Comparison of ENCODE assay signal across 22 cellular contexts in the genomic region with DNA sequence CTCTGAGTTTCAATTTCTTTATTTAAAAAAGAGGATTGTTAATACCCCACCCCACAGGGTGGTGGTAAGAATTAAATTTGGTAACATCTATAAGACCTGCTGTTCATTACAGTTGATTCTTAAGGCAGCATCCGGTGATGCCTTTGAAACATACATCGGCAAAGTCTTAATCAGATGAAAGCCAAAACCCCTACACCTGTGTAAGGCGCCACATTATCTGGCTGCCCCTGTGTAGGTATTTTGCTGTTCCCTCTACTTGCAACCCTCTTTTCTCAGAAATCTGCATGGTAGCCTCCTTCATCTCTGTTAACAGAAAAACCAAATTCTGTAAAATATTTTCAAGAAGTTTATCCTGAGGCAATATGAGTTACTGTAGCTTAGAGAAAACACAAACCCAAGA.
A peak's percentile ranks its signal among the peaks of the same experiment; 100 is the strongest.
DNase-seq lines count a peak whose midpoint lies in the region; ATAC-seq and TF ChIP-seq lines count a peak whose summit lies in the region.
"Had no signal": no experiment of that assay in that cellular context is flagged by ENCODE, and none has a peak within 500 bp of the region (broad histone marks: within the 10 kb centered on the region; RNA-seq: fewer than 3 reads in every experiment).

No MANE protein-coding gene starts in this region.

- peak overlapping the region; percentile 95 for H3K4me2 ChIP-seq in SU-DHL-6 (ENCODE audit: low read depth, low read length, poor library complexity, severe bottlenecking)

- peaks cover 83% of the 10 kb centered on the region for H3F3A ChIP-seq in SU-DHL-6 (ENCODE audit: insufficient read depth)

- H3K79me2 ChIP-seq in SU-DHL-6 (ENCODE audit: insufficient read depth, low read length): peaks cover 82% of the 10 kb centered on the region

- H3K4me1 ChIP-seq in right atrium auricular region (peaks cover 0 to 34% of the 10 kb centered on the region in 2 donors), thyroid gland (peaks cover 26 to 75% of the 10 kb centered on the region in 2 donors), testis (peaks cover 18% of the 10 kb centered on the region), aorta (ENCODE audit: control insufficient read depth in 1 of 2, insufficient read depth in 2 of 2, low read length in 2 of 2) (no peaks in the 10 kb centered on the region)

- H3K27ac ChIP-seq in right atrium auricular region (no peak overlapping the region), SU-DHL-6 (ENCODE audit: low read depth, low read length) (peak overlapping the region; percentile 100), thyroid gland (peak overlapping the region in 2 of 3 donors; percentile 16 to 66), testis (no peak overlapping the region), aorta (ENCODE audit: low read depth in 1 of 2, low read length in 2 of 2) (no peak overlapping the region)
- H3K27ac ChIP-seq: brain microvascular endothelial cell, esophagus squamous epithelium had no signal

- no peak overlapping the region for H2AFZ ChIP-seq in SU-DHL-6 (ENCODE audit: low read depth, low read length, severe bottlenecking)

- WGBS in thyroid gland, 2 donors: 94 to 98% methylated on average over 3 of the region's 3 CpGs
- 91 to 95% methylated on average over 3 of the region's 3 CpGs for WGBS in testis, 2 donors
- 93 to 100% methylated on average over 3 of the region's 3 CpGs for WGBS in aorta, 2 donors

- no peak for TF ChIP-seq CTCF in right atrium auricular region (IDR thresholded peaks at IDR 0.05)
- no peak for TF ChIP-seq CTCF in SU-DHL-6 (IDR thresholded peaks at IDR 0.05; ENCODE audit: insufficient read depth, low read length, poor library complexity, severe bottlenecking)
- no peak for TF ChIP-seq CTCF in thyroid gland (IDR thresholded peaks at IDR 0.05)
- TF ChIP-seq CTCF in testis (IDR thresholded peaks at IDR 0.05): no peak

- H3K9me2 ChIP-seq in SU-DHL-6 (replicated peaks; ENCODE audit: insufficient read depth, low read length): no peaks in the 10 kb centered on the region

- DNase-seq in right atrium auricular region (ENCODE audit: low spot score): peak; percentile 7
- no peak for DNase-seq in Right ventricle myocardium inferior (ENCODE audit: missing footprints)
- peak; percentile 47 for DNase-seq in central memory CD4-positive, alpha-beta T cell
- no peak for DNase-seq in thyroid gland
- no peak for DNase-seq in testis
- DNase-seq in aorta: no peak
- DNase-seq: activated CD4-positive, alpha-beta T cell treated with anti-CD3 and anti-CD28 coated beads, Interleukin-2, amount 50 U/mL, for 1 hour; activated effector memory CD4-positive, alpha-beta T cell treated with anti-CD3 and anti-CD28 coated beads, Interleukin-2, amount 50 U/mL, for 16 hours; brain microvascular endothelial cell; dermis blood vessel endothelial cell; esophagus squamous epithelium; GDM1; glutamatergic neuron; H9; NCI-H2029; NCI-H510A; SHP77 treated with DMSO at 0.1 percent for 48 hours; stimulated activated CD4-positive, alpha-beta T cell treated with anti-CD3 and anti-CD28 coated beads, Interleukin-12 subunit alpha, Interleukin-12 subunit beta, amount 100 ng/mL, for 4 hours; T-helper 9 cell had no signal

- intact Hi-C loops in Right ventricle myocardium inferior (cut with DNase I): no loop called here
- intact Hi-C loops in thyroid gland (cut with DNase I): loop anchor here (10.0 kb wide), 1 partner anchor 86 kb away; a partner anchor contains a TSS
- intact Hi-C loops in testis (cut with DNase I; ENCODE audit: low total_unique reads): no loop called here
- intact Hi-C loops in aorta (cut with DNase I): no loop called here

- TF ChIP-seq POLR2A in thyroid gland (IDR thresholded peaks at IDR 0.05): no peak
- TF ChIP-seq POLR2A in testis (IDR thresholded peaks at IDR 0.05): no peak

- ATAC-seq in Right ventricle myocardium inferior: no peak
- no peak for ATAC-seq in HG03135 (IDR thresholded peaks at IDR 0.05; ENCODE audit: unreplicated experiment)
- no peak for ATAC-seq in aorta (ENCODE audit: low FRiP score)

- H4K20me1 ChIP-seq in SU-DHL-6 (ENCODE audit: low read depth, low read length): no peaks in the 10 kb centered on the region

- H3K4me3 ChIP-seq in right atrium auricular region: no peak overlapping the region
- peak overlapping the region; percentile 20 for H3K4me3 ChIP-seq in SU-DHL-6 (ENCODE audit: insufficient read depth, low read length, poor library complexity, severe bottlenecking)
- H3K4me3 ChIP-seq in thyroid gland (replicated peaks in 1 of 3): no peak overlapping the region
- no peak overlapping the region for H3K4me3 ChIP-seq in testis
- no peak overlapping the region for H3K4me3 ChIP-seq in aorta (ENCODE audit: low read length in 2 of 2)
- H3K4me3 ChIP-seq: esophagus squamous epithelium, lung had no signal

- no peaks in the 10 kb centered on the region for H3K36me3 ChIP-seq in right atrium auricular region
- peaks cover 14% of the 10 kb centered on the region for H3K36me3 ChIP-seq in SU-DHL-6 (ENCODE audit: low read length)
- H3K36me3 ChIP-seq in thyroid gland: no peaks in the 10 kb centered on the region
- no peaks in the 10 kb centered on the region for H3K36me3 ChIP-seq in testis (ENCODE audit: low read depth, missing control alignments)
- no peaks in the 10 kb centered on the region for H3K36me3 ChIP-seq in aorta (ENCODE audit: control insufficient read depth in 1 of 2, insufficient read depth in 2 of 2, low read length in 1 of 2)
- H3K36me3 ChIP-seq: brain microvascular endothelial cell, esophagus squamous epithelium had no signal

- H3K9me3 ChIP-seq in right atrium auricular region (no peaks in the 10 kb centered on the region), SU-DHL-6 (ENCODE audit: insufficient read depth, low read length) (no peaks in the 10 kb centered on the region), thyroid gland (no peaks in the 10 kb centered on the region), testis (no peaks in the 10 kb centered on the region), aorta (ENCODE audit: control insufficient read depth, low read length) (no peaks in the 10 kb centered on the region)
- H3K9me3 ChIP-seq: esophagus squamous epithelium had no signal

- H3K9ac ChIP-seq in SU-DHL-6 (ENCODE audit: low read length): peak overlapping the region; percentile 79

- H3K27me3 ChIP-seq in right atrium auricular region (no peaks in the 10 kb centered on the region), SU-DHL-6 (ENCODE audit: low read length) (no peaks in the 10 kb centered on the region), thyroid gland (no peaks in the 10 kb centered on the region), testis (no peaks in the 10 kb centered on the region), aorta (ENCODE audit: control insufficient read depth in 1 of 2, insufficient read depth in 2 of 2, low read length in 1 of 2) (no peaks in the 10 kb centered on the region)
- H3K27me3 ChIP-seq: brain microvascular endothelial cell, esophagus squamous epithelium had no signal

Comparison
In these comparisons a context has a peak if more than half of its experiments do, and no peak if none do; other contexts are left out.
1. DNase-seq: peak in right atrium auricular region (single experiment) and central memory CD4-positive, alpha-beta T cell (single experiment); none in Right ventricle myocardium inferior (single experiment), thyroid gland (0 of 2), testis (single experiment) and aorta (0 of 2).
2. H3K27ac ChIP-seq: peak in SU-DHL-6 (single experiment) and thyroid gland (2 of 3); none in right atrium auricular region (0 of 2), testis (0 of 2) and aorta (0 of 2).